ENCODE assay signal across 8 cellular contexts in the genomic region with DNA sequence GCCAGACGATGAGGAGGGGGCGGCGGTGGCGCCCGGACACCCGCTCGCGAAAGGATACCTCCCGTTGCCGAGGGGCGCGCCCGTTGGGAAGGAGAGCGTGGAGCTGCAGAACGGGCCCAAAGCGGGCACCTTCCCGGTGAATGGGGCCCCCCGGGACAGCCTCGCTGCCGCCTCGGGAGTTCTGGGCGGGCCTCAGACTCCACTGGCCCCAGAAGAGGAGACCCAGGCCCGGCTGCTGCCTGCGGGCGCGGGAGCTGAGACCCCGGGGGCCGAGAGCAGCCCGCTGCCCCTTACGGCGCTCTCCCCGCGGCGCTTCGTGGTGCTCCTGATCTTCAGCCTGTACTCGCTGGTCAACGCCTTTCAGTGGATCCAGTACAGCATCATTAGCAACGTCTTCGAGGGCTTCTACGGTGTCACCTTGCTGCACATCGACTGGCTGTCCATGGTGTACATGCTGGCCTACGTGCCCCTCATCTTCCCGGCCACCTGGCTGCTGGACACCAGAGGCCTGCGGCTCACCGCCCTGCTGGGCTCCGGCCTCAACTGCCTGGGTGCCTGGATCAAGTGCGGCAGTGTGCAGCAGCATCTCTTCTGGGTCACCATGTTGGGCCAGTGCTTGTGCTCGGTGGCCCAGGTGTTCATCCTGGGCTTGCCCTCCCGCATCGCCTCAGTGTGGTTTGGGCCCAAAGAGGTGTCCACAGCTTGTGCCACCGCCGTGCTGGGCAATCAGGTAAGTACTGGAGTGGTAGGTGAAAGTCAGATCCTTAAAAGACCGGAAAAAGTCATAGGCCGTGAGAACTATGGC. TPM values are rescaled to one million over a fixed set of nuclear protein-coding genes. Genes with fewer than 3 reads are reported as not detected.
DNase-seq lines count a peak whose midpoint lies in the region; ATAC-seq, FAIRE-seq and TF ChIP-seq lines count a peak whose summit lies in the region.

No MANE protein-coding gene starts in this region.

- H3K9me3 ChIP-seq in neural progenitor cell (ENCODE audit: low read depth): no peaks in the 10 kb centered on the region

- H4K20me1 ChIP-seq in neural progenitor cell (ENCODE audit: low read depth): peaks cover 24% of the 10 kb centered on the region

- peaks cover 8% of the 10 kb centered on the region for H3K4me1 ChIP-seq in foreskin keratinocyte
- H3K4me1 ChIP-seq in neural progenitor cell: peaks cover 12% of the 10 kb centered on the region

- H2AFZ ChIP-seq in neural progenitor cell (replicated peaks): peak overlapping the region; percentile 52

- H3K9me3 Mint-ChIP-seq in activated T-cell treated with anti-CD3 and anti-CD28 coated beads, Interleukin-2, amount 50 U/mL, for 4 hours: no peaks in the 10 kb centered on the region
- no peaks in the 10 kb centered on the region for H3K9me3 Mint-ChIP-seq in neural progenitor cell

- H3K27me3 ChIP-seq in foreskin keratinocyte: no peaks in the 10 kb centered on the region
- no peaks in the 10 kb centered on the region for H3K27me3 ChIP-seq in neural progenitor cell

- peaks cover 30% of the 10 kb centered on the region for H3K4me1 Mint-ChIP-seq in activated T-cell treated with anti-CD3 and anti-CD28 coated beads, Interleukin-2, amount 50 U/mL, for 4 hours (ENCODE audit: low read depth)
- peaks cover 17% of the 10 kb centered on the region for H3K4me1 Mint-ChIP-seq in neural progenitor cell

- peak; percentile 10 for ATAC-seq in HG02759 (IDR thresholded peaks at IDR 0.05; ENCODE audit: unreplicated experiment)
- peak; percentile 15 to 17 for ATAC-seq in activated T-cell treated with anti-CD3 and anti-CD28 coated beads, Interleukin-2, amount 50 U/mL, for 4 hours
- peak; percentile 19 for ATAC-seq in foreskin keratinocyte

- H3K27ac Mint-ChIP-seq in neural progenitor cell: peak overlapping the region; percentile 98

- H3K27ac ChIP-seq in foreskin keratinocyte (peak overlapping the region; percentile 67), neural progenitor cell (peak overlapping the region; percentile 65)

- no peak overlapping the region for H3K4me3 Mint-ChIP-seq in activated T-cell treated with anti-CD3 and anti-CD28 coated beads, Interleukin-2, amount 50 U/mL, for 4 hours
- H3K4me3 Mint-ChIP-seq in neural progenitor cell: no peak overlapping the region

- no peak for TF ChIP-seq CTCF in GM10266 (IDR thresholded peaks at IDR 0.05; ENCODE audit: control insufficient read depth, insufficient read depth, low read depth, missing control alignments)
- TF ChIP-seq CTCF in foreskin keratinocyte (conservative IDR thresholded peaks at IDR 0.05): no peak
- TF ChIP-seq CTCF in neural progenitor cell (IDR thresholded peaks at IDR 0.05): no peak
- TF ChIP-seq CTCF in D721Med (IDR thresholded peaks at IDR 0.05; ENCODE audit: insufficient read depth, missing control alignments): no peak

- peaks cover 13% of the 10 kb centered on the region for H3F3A ChIP-seq in neural progenitor cell (ENCODE audit: low read depth)

- peak overlapping the region; percentile 57 for H3K9ac ChIP-seq in neural progenitor cell

- H3K36me3 Mint-ChIP-seq in activated T-cell treated with anti-CD3 and anti-CD28 coated beads, Interleukin-2, amount 50 U/mL, for 4 hours (ENCODE audit: insufficient read depth): peaks cover 11% of the 10 kb centered on the region
- H3K36me3 Mint-ChIP-seq in neural progenitor cell: peaks cover 9% of the 10 kb centered on the region

- peaks cover 16% of the 10 kb centered on the region for H3K36me3 ChIP-seq in neural progenitor cell

- H3K79me2 ChIP-seq in neural progenitor cell (ENCODE audit: low read depth): peaks cover 62% of the 10 kb centered on the region

- no peaks in the 10 kb centered on the region for H3K27me3 Mint-ChIP-seq in activated T-cell treated with anti-CD3 and anti-CD28 coated beads, Interleukin-2, amount 50 U/mL, for 4 hours (ENCODE audit: low read depth)
- no peaks in the 10 kb centered on the region for H3K27me3 Mint-ChIP-seq in neural progenitor cell (ENCODE audit: insufficient read depth, low read depth)

- DNase-seq in A172 (ENCODE audit: low spot score) (peak; percentile 29), GM10266 (ENCODE audit: extremely low spot score) (peak; percentile 51), NCI-H345 (lab: John Stamatoyannopoulos, UW) (peak; percentile 39), foreskin keratinocyte (peak; percentile 22 to 40), neural progenitor cell (ENCODE audit: low spot score) (peak; percentile 32), D721Med (ENCODE audit: insufficient read length, low spot score) (no peak)
- DNase-seq in activated T-cell treated with anti-CD3 and anti-CD28 coated beads, Interleukin-2, amount 50 U/mL, for 4 hours: no peak

- H3K4me2 ChIP-seq in neural progenitor cell: peak overlapping the region; percentile 90

- peak overlapping the region; percentile 67 for H3K4me3 ChIP-seq in neural progenitor cell

- no peak for FAIRE-seq in D721Med (lab: Jason Lieb, UNC)

RNA-seq across cellular contexts. Expression of a gene that starts 0.6 kb away (rescaled TPM):
- total RNA-seq in A172 (2014; rRNA removed; shearing (Covaris generic)): 17.0 and 19.8 TPM in 2 replicates
- total RNA-seq in activated T-cell treated with anti-CD3 and anti-CD28 coated beads, Interleukin-2, amount 50 U/mL, for 4 hours: 10 to 100 TPM; 10.2 to 14.7 (median 14.0) TPM
- total RNA-seq in foreskin keratinocyte (11.0 and 11.3 TPM in 2 replicates), neural progenitor cell (ENCODE audit: low replicate concordance) (30.9 and 33.2 TPM in 2 replicates)
- 4.4 and 6.0 TPM in 2 replicates for polyA plus RNA-seq in foreskin keratinocyte

RNA-seq across cellular contexts. Expression of a gene that starts 11.2 kb away (rescaled TPM):
- 1.5 TPM in 1 of 2 replicates, not detected in the other for total RNA-seq in A172 (2014; rRNA removed; shearing (Covaris generic))
- not detected for total RNA-seq in activated T-cell treated with anti-CD3 and anti-CD28 coated beads, Interleukin-2, amount 50 U/mL, for 4 hours
- total RNA-seq in foreskin keratinocyte: 0.44 TPM in 1 of 2 replicates, not detected in the other
- 0.19 TPM in 1 of 2 replicates, not detected in the other for polyA plus RNA-seq in foreskin keratinocyte
- 1.1 TPM in 1 of 2 replicates, not detected in the other for total RNA-seq in neural progenitor cell (ENCODE audit: low replicate concordance)

Comparison
In these comparisons a context has a peak if more than half of its experiments do, and no peak if none do; other contexts are left out.
1. DNase-seq: peak in A172 (single experiment), GM10266 (single experiment), NCI-H345 (single experiment), foreskin keratinocyte (2 of 2) and neural progenitor cell (single experiment); none in activated T-cell treated with anti-CD3 and anti-CD28 coated beads, Interleukin-2, amount 50 U/mL, for 4 hours (single experiment) and D721Med (single experiment).
2. Peak in every context shown above with its lines, with median percentiles within 50 percentile points of each other: ATAC-seq.